In the genomic region with DNA sequence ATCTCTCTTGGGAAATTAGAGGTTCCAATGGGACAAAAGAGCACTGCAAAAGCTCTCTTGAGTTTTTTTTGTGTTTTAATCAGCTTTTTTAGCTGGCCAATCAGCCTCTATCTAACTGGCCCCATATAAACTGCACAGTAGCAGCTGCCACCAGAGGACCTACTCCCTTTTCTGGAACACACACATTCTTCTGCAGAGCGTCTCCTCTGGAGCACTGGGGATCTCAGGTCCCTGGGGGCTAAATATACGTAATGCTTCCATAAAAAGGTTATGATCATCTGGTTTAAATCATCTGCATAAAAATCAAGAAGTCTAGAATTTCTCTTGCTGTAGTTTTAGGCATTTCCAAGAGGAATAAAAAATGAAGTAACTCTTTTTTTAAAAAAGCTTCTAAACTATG, we compare ENCODE assay signal across 1 cellular context.
TF ChIP-seq lines count a peak whose summit lies in the region.

No MANE protein-coding gene starts in this region.

TF ChIP-seq in HEK293, 187 proteins besides CTCF, POLR2A, EP300 and RAD21 (continued from another document):
- TF ChIP-seq ZBTB6 (tag by site-specific recombination; IDR thresholded peaks at IDR 0.05), result no peak
- TF ChIP-seq ZNF248 (tag by site-specific recombination; IDR thresholded peaks at IDR 0.05), result no peak
- TF ChIP-seq SETDB1 (IDR thresholded peaks at IDR 0.05; ENCODE audit: insufficient read length, low read length), result no peak
- TF ChIP-seq ZNF473 (tag by site-specific recombination; IDR thresholded peaks at IDR 0.05), result no peak
- TF ChIP-seq HOXA7 (CRISPR knock-in tag; IDR thresholded peaks at IDR 0.05; ENCODE audit: borderline replicate concordance), result no peak
- no peak for TF ChIP-seq ZNF214 (tag by site-specific recombination; IDR thresholded peaks at IDR 0.05; ENCODE audit: borderline replicate concordance)
- TF ChIP-seq ZNF274 (IDR thresholded peaks at IDR 0.05; ENCODE audit: low read length), result no peak
- TF ChIP-seq ZNF274 (tag by site-specific recombination; IDR thresholded peaks at IDR 0.05; ENCODE audit: borderline replicate concordance), result no peak
- no peak for TF ChIP-seq ZNF114 (tag by site-specific recombination; IDR thresholded peaks at IDR 0.05)
- TF ChIP-seq ZNF146 (tag by site-specific recombination; IDR thresholded peaks at IDR 0.05), result no peak
- TF ChIP-seq ZBTB17 (tag by site-specific recombination; IDR thresholded peaks at IDR 0.05), result no peak
- TF ChIP-seq ZNF529 (tag by site-specific recombination; IDR thresholded peaks at IDR 0.05; ENCODE audit: insufficient replicate concordance), result no peak
